8 cellular contexts compared by ENCODE assay signal in the genomic region with DNA sequence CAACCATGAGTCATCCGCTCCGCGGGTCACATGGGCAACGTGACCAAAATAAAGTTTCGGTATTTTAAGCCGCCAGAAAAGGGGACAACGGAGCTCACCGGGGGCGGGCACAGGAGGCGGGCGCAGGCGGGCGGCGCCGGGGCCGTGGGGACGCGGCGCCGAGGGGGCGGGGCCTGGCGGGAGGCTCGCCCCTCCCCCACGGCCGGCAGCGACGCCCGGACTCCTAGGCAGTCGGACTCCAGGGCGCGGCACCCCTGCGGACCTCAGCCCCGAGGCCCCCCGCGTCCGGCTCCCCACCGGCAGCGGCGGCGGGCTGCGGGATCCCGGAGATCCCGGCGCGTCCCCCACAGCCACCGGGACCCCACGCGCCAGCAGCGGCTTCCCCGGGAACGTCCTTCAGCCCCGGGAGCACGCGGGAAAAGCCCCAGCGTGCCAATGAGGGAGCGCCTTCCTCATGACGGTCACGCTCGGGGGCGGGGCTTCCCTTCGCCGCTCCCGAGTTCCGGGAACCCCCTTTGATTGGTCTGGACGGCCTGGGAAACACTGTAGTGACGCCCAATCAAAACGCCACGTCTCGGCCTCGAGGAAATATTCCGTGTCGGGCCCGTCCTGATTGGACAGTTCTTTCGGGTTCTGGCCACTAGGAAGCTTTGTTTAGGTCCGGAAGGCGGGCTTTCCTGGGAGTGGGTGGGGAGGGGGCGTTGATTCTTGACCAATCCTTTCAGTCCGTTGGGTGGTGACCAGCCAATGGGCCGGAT. TPM values are rescaled to one million over a fixed set of nuclear protein-coding genes. Genes with fewer than 3 reads are reported as not detected.
DNase-seq lines count a peak whose midpoint lies in the region; ATAC-seq and TF ChIP-seq lines count a peak whose summit lies in the region.

No MANE protein-coding gene starts in this region.

- H3K4me3 Mint-ChIP-seq in activated T-cell treated with anti-CD3 and anti-CD28 coated beads, Interleukin-2, amount 50 U/mL, for 24 hours = peak overlapping the region; percentile 83

- H3K27me3 ChIP-seq in PC-3 (ENCODE audit: low read length) = no peaks in the 10 kb centered on the region

- peak overlapping the region; percentile 91 for H3K27ac Mint-ChIP-seq in activated T-cell treated with anti-CD3 and anti-CD28 coated beads, Interleukin-2, amount 50 U/mL, for 24 hours

- peak; percentile 73 for ATAC-seq in GM21717 (IDR thresholded peaks at IDR 0.05; ENCODE audit: unreplicated experiment)
- ATAC-seq in PC-3 = peak; percentile 85
- peak; percentile 90 for ATAC-seq in mucosa of descending colon

- TF ChIP-seq CTCF in PC-3 (conservative IDR thresholded peaks at IDR 0.05; ENCODE audit: low read depth, low read length) (no peak), epithelial cell of proximal tubule (conservative IDR thresholded peaks at IDR 0.05; ENCODE audit: low read depth, low read length) (no peak), mucosa of descending colon (IDR thresholded peaks at IDR 0.05) (no peak)

- peaks cover 39% of the 10 kb centered on the region for H3K79me2 ChIP-seq in PC-3 (ENCODE audit: low read length)

- CTCF ChIA-PET in PC-3 (lab: Charles Lee) = interaction anchor here (0.9 to 2.0 kb wide), 3 partner anchors 63 to 83 kb away, joined by 4 to 6 read pairs (median 6); a partner anchor contains a TSS

- intact Hi-C loops in PC-3 (cut with micrococcal nuclease) = loop anchor here (1.0 to 2.0 kb wide), 3 partner anchors 64 to 172 kb away; a partner anchor contains a TSS
- intact Hi-C loops in mucosa of descending colon (cut with DNase I, micrococcal nuclease) = no loop called here

- no peaks in the 10 kb centered on the region for H3K27me3 Mint-ChIP-seq in activated T-cell treated with anti-CD3 and anti-CD28 coated beads, Interleukin-2, amount 50 U/mL, for 24 hours

- H3K9ac ChIP-seq in PC-3 (ENCODE audit: low read length) = peak overlapping the region; percentile 87

- peaks cover 21% of the 10 kb centered on the region; the same call in 1 of the 2 replicates for H3K4me1 ChIP-seq in PC-3 (ENCODE audit: insufficient read depth, low read length)
- peaks cover 8% of the 10 kb centered on the region for H3K4me1 ChIP-seq in mucosa of descending colon (ENCODE audit: low read depth)

- POLR2A ChIA-PET in PC-3 (lab: Charles Lee; ENCODE audit: unreplicated experiment) = interaction anchor here (0.5 to 0.7 kb wide), 10 partner anchors 16 to 964 kb away, joined by 3 to 14 read pairs (median 4); no protein-coding TSS in a partner anchor

- BruUV-seq in PC-3 (replicated peaks; lab: Mats Ljungman, UMichigan) = no TSS peak

- peak overlapping the region; percentile 75 for H3K4me3 ChIP-seq in Jurkat, Clone E6-1 (ENCODE audit: low read length)
- H3K4me3 ChIP-seq in PC-3 (ENCODE audit: low read length) (peak overlapping the region; percentile 68), epithelial cell of proximal tubule (ENCODE audit: low read depth, low read length) (peak overlapping the region; percentile 85), mucosa of descending colon (peak overlapping the region; percentile 66)

- no peaks in the 10 kb centered on the region for H3K9me3 Mint-ChIP-seq in activated T-cell treated with anti-CD3 and anti-CD28 coated beads, Interleukin-2, amount 50 U/mL, for 24 hours

- peak overlapping the region; percentile 85 for H3K4me2 ChIP-seq in PC-3 (ENCODE audit: low read length)

- peak overlapping the region; percentile 75 for H3K27ac ChIP-seq in PC-3 (ENCODE audit: low read length)

- no peaks in the 10 kb centered on the region for H3F3A ChIP-seq in PC-3 (ENCODE audit: low read length, unreplicated experiment)

- H3K9me3 ChIP-seq in PC-3 (ENCODE audit: low read length) (no peaks in the 10 kb centered on the region), mucosa of descending colon (no peaks in the 10 kb centered on the region)

- H3K4me1 Mint-ChIP-seq in activated T-cell treated with anti-CD3 and anti-CD28 coated beads, Interleukin-2, amount 50 U/mL, for 24 hours (ENCODE audit: low read depth) = peaks cover 41% of the 10 kb centered on the region

- peaks cover 27% of the 10 kb centered on the region; the same call in 1 of the 2 replicates for H4K20me1 ChIP-seq in PC-3 (ENCODE audit: low read length)

- no peaks in the 10 kb centered on the region for H3K9me2 ChIP-seq in PC-3 (replicated peaks; ENCODE audit: low read length)

- H3K36me3 ChIP-seq in PC-3 (ENCODE audit: low read depth, low read length) (no peaks in the 10 kb centered on the region), mucosa of descending colon (ENCODE audit: low read depth) (no peaks in the 10 kb centered on the region)

- DNase-seq in DMS153 treated with DMSO at 0.1 percent for 48 hours (lab: John Stamatoyannopoulos, UW; ENCODE audit: unreplicated experiment) (peak; percentile 98), PC-3 (peak; percentile 100), epithelial cell of proximal tubule (ENCODE audit: low read depth) (peak; percentile 100), mucosa of descending colon (peak; percentile 99 to 100 (median 99))
- peak; percentile 100 for DNase-seq in Jurkat, Clone E6-1 (ENCODE audit: low read depth, low spot score)
- DNase-seq in activated T-cell treated with anti-CD3 and anti-CD28 coated beads, Interleukin-2, amount 50 U/mL, for 24 hours = peak; percentile 98
- DNase-seq in stimulated activated CD8-positive, alpha-beta memory T cell treated with anti-CD3 and anti-CD28 coated beads, Interleukin-4, amount 100 ng/mL, for 1 hour (ENCODE audit: low read depth in 2 of 2, low spot score in 1 of 2) = peak; percentile 91 to 99

- peaks cover 18% of the 10 kb centered on the region for H3K36me3 Mint-ChIP-seq in activated T-cell treated with anti-CD3 and anti-CD28 coated beads, Interleukin-2, amount 50 U/mL, for 24 hours (ENCODE audit: low read depth)

- peak overlapping the region; percentile 78 for H2AFZ ChIP-seq in PC-3 (ENCODE audit: low read length)

RNA-seq across cellular contexts. Expression of a gene that starts 0.5 kb away (rescaled TPM):
- polyA plus RNA-seq in Jurkat, Clone E6-1 (2012; ENCODE audit: insufficient read depth, insufficient read length) = 93.9 TPM
- total RNA-seq in PC-3 (2014; rRNA removed) (40.8 and 42.5 TPM in 2 replicates), epithelial cell of proximal tubule (53.5 and 79.2 TPM in 2 replicates), mucosa of descending colon (100 to 1,000 TPM in 1 of 3 donors, 10 to 100 TPM in 2; 73.4 to 114 (median 82.6) TPM)

Comparison
In these comparisons a context has a peak if more than half of its experiments do, and no peak if none do; other contexts are left out.
1. Peak in every context shown above with its lines: DNase-seq, ATAC-seq, H3K4me3 ChIP-seq and H3K27ac ChIP-seq.